In genomic region chr5:148831590-148832565, GRCh38 we compare ENCODE assay signal across 8 cellular contexts. TPM values are rescaled to one million over a fixed set of nuclear protein-coding genes. Genes with fewer than 3 reads are reported as not detected.
DNase-seq lines count a peak whose midpoint lies in the region; ATAC-seq and TF ChIP-seq lines count a peak whose summit lies in the region.

No MANE protein-coding gene starts in this region.

- H3K27ac Mint-ChIP-seq in activated CD8-positive, alpha-beta memory T cell treated with anti-CD3 and anti-CD28 coated beads, Interleukin-2, amount 10 ng/mL, durations not matched to agents 7 days and 5 days, result no peak overlapping the region

- no peak for TF ChIP-seq CTCF in GM10248 (IDR thresholded peaks at IDR 0.05; ENCODE audit: control extremely low read depth, extremely low read depth, low read depth, missing control alignments)

- peaks cover 49% of the 10 kb centered on the region for H3K36me3 ChIP-seq in MG63

- no peak overlapping the region for H3K4me3 Mint-ChIP-seq in activated CD8-positive, alpha-beta memory T cell treated with anti-CD3 and anti-CD28 coated beads, Interleukin-2, amount 10 ng/mL, durations not matched to agents 7 days and 5 days

- intact Hi-C loops in left cardiac atrium (cut with DNase I), result no loop called here

- H3K27me3 ChIP-seq in MG63, result no peaks in the 10 kb centered on the region

- peaks cover 83% of the 10 kb centered on the region for H3K4me1 Mint-ChIP-seq in activated CD8-positive, alpha-beta memory T cell treated with anti-CD3 and anti-CD28 coated beads, Interleukin-2, amount 10 ng/mL, durations not matched to agents 7 days and 5 days

- in situ Hi-C loops in KBM-7 (cut with MboI; ENCODE audit: low pct_unique_long_range_greater_than_20kb, low sequenced_read_pairs), result no loop called here

- H3K9me3 ChIP-seq in MG63, result no peaks in the 10 kb centered on the region

- H3K27me3 Mint-ChIP-seq in activated CD8-positive, alpha-beta memory T cell treated with anti-CD3 and anti-CD28 coated beads, Interleukin-2, amount 10 ng/mL, durations not matched to agents 7 days and 5 days, result peaks cover 10% of the 10 kb centered on the region

- ATAC-seq in GM21619 (IDR thresholded peaks at IDR 0.05; ENCODE audit: unreplicated experiment), result peak; percentile 85
- ATAC-seq in left cardiac atrium, result peak; percentile 16 to 21
- ATAC-seq in activated CD8-positive, alpha-beta memory T cell treated with anti-CD3 and anti-CD28 coated beads, Interleukin-2, amount 10 ng/mL, durations not matched to agents 7 days and 5 days, result no peak

- CTCF ChIA-PET in GM10248 (lab: Yijun Ruan, JAX), result interaction anchor here (0.9 to 1.5 kb wide), 4 partner anchors 11 to 101 kb away, joined by 3 to 7 read pairs (median 5); no protein-coding TSS in a partner anchor
- CTCF ChIA-PET in activated CD8-positive, alpha-beta memory T cell treated with anti-CD3 and anti-CD28 coated beads, Interleukin-2, amount 10 ng/mL, durations not matched to agents 7 days and 5 days (lab: Charles Lee), result interaction anchor here (1.0 to 3.1 kb wide), 8 partner anchors 11 to 203 kb away, joined by 3 to 16 read pairs (median 6); no protein-coding TSS in a partner anchor

- DNase-seq in GM10248 (ENCODE audit: extremely low spot score), result peak; percentile 57
- no peak for DNase-seq in MG63
- DNase-seq in left cardiac atrium, result no peak
- no peak for DNase-seq in KBM-7
- DNase-seq in activated CD8-positive, alpha-beta memory T cell treated with anti-CD3 and anti-CD28 coated beads, Interleukin-2, amount 10 ng/mL, durations not matched to agents 7 days and 5 days, result no peak
- DNase-seq in DMS79 (lab: John Stamatoyannopoulos, UW), result no peak
- no peak for DNase-seq in NCI-H2196 treated with DMSO at 0.1 percent for 48 hours (lab: John Stamatoyannopoulos, UW; ENCODE audit: unreplicated experiment)

- no peaks in the 10 kb centered on the region for H3K36me3 Mint-ChIP-seq in activated CD8-positive, alpha-beta memory T cell treated with anti-CD3 and anti-CD28 coated beads, Interleukin-2, amount 10 ng/mL, durations not matched to agents 7 days and 5 days

- POLR2A ChIA-PET in GM10248 (lab: Yijun Ruan, JAX), result interaction anchor here (0.7 kb wide), 1 partner anchor 408 kb away, joined by 4 read pairs; no protein-coding TSS in a partner anchor

- H3K4me3 ChIP-seq in MG63, result peak overlapping the region; percentile 77; the same call in 1 of the 2 replicates

- H3K9me3 Mint-ChIP-seq in activated CD8-positive, alpha-beta memory T cell treated with anti-CD3 and anti-CD28 coated beads, Interleukin-2, amount 10 ng/mL, durations not matched to agents 7 days and 5 days (ENCODE audit: low read depth), result no peaks in the 10 kb centered on the region

RNA-seq across cellular contexts. Expression of gene ADRB2, which starts 5.5 kb away (rescaled TPM):
- 5.3 and 12.9 TPM in 2 replicates for total RNA-seq in MG63 (2014; rRNA removed; shearing (Covaris generic); ENCODE audit: low replicate concordance)
- total RNA-seq in left cardiac atrium, result 1 to 10 TPM; 3.3 to 5.8 TPM
- total RNA-seq in activated CD8-positive, alpha-beta memory T cell treated with anti-CD3 and anti-CD28 coated beads, Interleukin-2, amount 10 ng/mL, durations not matched to agents 7 days and 5 days, result 1 to 10 TPM; 1.7 to 4.4 TPM
